Comparison of ENCODE assay signal across 20 cellular contexts in the genomic region with DNA sequence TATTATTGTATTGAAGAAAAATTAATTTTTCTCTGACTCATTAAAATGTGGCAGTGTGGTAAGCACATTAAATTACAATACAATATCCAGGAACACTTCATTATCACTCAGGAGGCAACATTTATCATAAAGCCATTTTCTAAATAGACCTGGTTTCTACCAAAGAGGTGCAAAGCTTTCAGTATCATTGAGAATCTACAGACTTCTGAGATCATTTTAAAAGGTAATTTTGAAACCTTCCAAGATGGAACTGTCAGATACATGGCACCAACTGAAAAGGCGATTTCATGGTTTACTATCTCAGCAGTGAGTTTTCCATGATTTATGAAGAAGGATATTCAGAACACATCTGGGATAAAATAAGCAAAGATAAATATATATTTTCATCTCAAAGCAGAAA.
"Had no signal": no experiment of that assay in that cellular context is flagged by ENCODE, and none has a peak within 500 bp of the region (broad histone marks: within the 10 kb centered on the region; RNA-seq: fewer than 3 reads in every experiment).

No MANE protein-coding gene starts in this region.

- H3K4me2 ChIP-seq: KMS-11 had no signal

- FAIRE-seq: HepG2, K562 had no signal

- H3K27ac ChIP-seq: KMS-11, RWPE1 had no signal

- H3K9ac ChIP-seq: KMS-11 had no signal

- ATAC-seq: HepG2, K562, Panc1, T-cell had no signal

- H3K4me3 ChIP-seq: K562 had no signal

- DNase-seq: Kasumi-1, MM.1S, NCI-H1436, NCI-H187, NCI-H2029, NCI-H2081 treated with DMSO at 0.1 percent for 48 hours, NCI-H2171, NCI-H226, NCI-H446, NCI-H510A, NCI-H524 treated with DMSO at 0.1 percent for 48 hours, NCI-H774, SHP77, SW 1271, T-cell had no signal
